8 cellular contexts compared by ENCODE assay signal in the genomic region with DNA sequence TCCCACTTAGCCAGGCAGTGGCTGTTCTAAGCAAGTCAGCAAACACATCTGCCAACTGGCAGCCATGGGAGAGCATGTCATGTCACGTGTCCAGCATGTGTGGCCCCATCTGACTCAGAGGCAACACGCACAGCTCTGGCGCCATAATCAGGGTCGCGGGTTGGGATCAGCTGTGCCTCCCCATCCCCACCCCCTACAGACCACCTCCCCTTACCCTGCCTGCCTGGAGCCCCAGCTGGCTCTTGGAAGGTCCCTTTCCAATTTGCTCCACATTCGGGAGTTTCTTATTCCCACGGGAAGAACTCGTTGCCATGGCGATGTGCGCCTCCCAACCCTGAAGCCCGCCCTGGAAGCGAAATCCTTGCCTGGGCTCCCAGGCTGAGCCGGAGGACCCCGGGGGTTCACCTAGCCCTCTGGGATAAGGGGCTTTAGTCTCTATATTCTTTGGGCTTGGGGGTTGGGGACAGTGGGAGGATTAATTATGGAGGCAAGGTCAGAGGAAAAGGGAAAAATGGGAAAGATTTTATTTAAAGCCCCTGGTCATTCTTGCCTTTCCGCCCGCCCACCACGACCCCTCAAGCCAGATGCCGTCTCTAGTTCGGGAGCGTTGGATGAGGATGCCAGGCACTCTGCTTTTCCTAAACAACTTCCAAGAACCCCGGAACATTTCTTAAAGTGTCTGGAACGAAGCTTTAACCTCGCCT.
DNase-seq lines count a peak whose midpoint lies in the region; ATAC-seq, FAIRE-seq and TF ChIP-seq lines count a peak whose summit lies in the region.

No MANE protein-coding gene starts in this region.

- TF ChIP-seq EP300 in ovary (IDR thresholded peaks at IDR 0.05) = no peak

- H3K4me3 ChIP-seq in adrenal gland = peak overlapping the region in 3 of 4 donors; percentile 67 to 71 (median 68)
- peak overlapping the region; percentile 73 for H3K4me3 ChIP-seq in left ventricle myocardium inferior
- H3K4me3 ChIP-seq in ovary = peak overlapping the region; percentile 53

- DNase-seq in DMS114 treated with DMSO at 0.1 percent for 48 hours (lab: John Stamatoyannopoulos, UW; ENCODE audit: unreplicated experiment) = peak; percentile 37
- peak; percentile 92 for DNase-seq in LHCN-M2 (ENCODE audit: low read depth)
- DNase-seq in adrenal gland = peak; percentile 75 to 94 (median 88)
- peak; percentile 84 for DNase-seq in left ventricle myocardium inferior
- peak; percentile 78 to 88 (median 84) for DNase-seq in ovary
- DNase-seq in stimulated activated CD4-positive, alpha-beta T cell treated with anti-CD3 and anti-CD28 coated beads, Interleukin-4, amount 100 ng/mL, for 1 hour = no peak
- no peak for DNase-seq in H54 (ENCODE audit: insufficient read length, low spot score)

- 4 to 9% (median 7%) methylated on average over 13 to 23 of the region's 23 CpGs for WGBS in adrenal gland, 4 donors
- 3 to 5% (median 5%) methylated on average over 23 of the region's 23 CpGs for WGBS in ovary, 3 donors

- H3K27me3 ChIP-seq in adrenal gland (no peaks in the 10 kb centered on the region), left ventricle myocardium inferior (ENCODE audit: low read depth) (no peaks in the 10 kb centered on the region), ovary (no peaks in the 10 kb centered on the region)

- H3K4me1 ChIP-seq in adrenal gland (replicated peaks in 1 of 2) (peaks cover 4 to 7% of the 10 kb centered on the region in 2 donors), left ventricle myocardium inferior (peaks cover 39% of the 10 kb centered on the region), ovary (ENCODE audit: insufficient read depth) (peaks cover 6% of the 10 kb centered on the region)

- no peaks in the 10 kb centered on the region for H3K36me3 ChIP-seq in adrenal gland (replicated peaks in 1 of 2)
- no peaks in the 10 kb centered on the region for H3K36me3 ChIP-seq in left ventricle myocardium inferior
- H3K36me3 ChIP-seq in ovary = no peaks in the 10 kb centered on the region

- H3K9me3 ChIP-seq in adrenal gland (replicated peaks in 1 of 3) (no peaks in the 10 kb centered on the region), left ventricle myocardium inferior (replicated peaks) (no peaks in the 10 kb centered on the region), ovary (no peaks in the 10 kb centered on the region)

- TF ChIP-seq POLR2A in adrenal gland (IDR thresholded peaks at IDR 0.05) (peak in 1 of 2 donors; percentile 10), ovary (IDR thresholded peaks at IDR 0.05) (no peak), H54 (IDR thresholded peaks at IDR 0.05; ENCODE audit: low read depth, low read length) (no peak)

- intact Hi-C loops in adrenal gland (cut with DNase I) (no loop called here), left ventricle myocardium inferior (cut with micrococcal nuclease) (no loop called here), ovary (cut with DNase I) (loop anchor here in 1 of 4 donors (2.0 to 10.0 kb wide), 3 partner anchors 156 to 818 kb away; a partner anchor contains a TSS)

- H3K27ac ChIP-seq in adrenal gland (peak overlapping the region in 4 of 5 donors; percentile 53 to 86 (median 72)), left ventricle myocardium inferior (replicated peaks) (peak overlapping the region; percentile 90), ovary (peak overlapping the region; percentile 26 to 79)

- TF ChIP-seq CTCF in adrenal gland (IDR thresholded peaks at IDR 0.05) (peak in 1 of 6 experiments; percentile 12), left ventricle myocardium inferior (IDR thresholded peaks at IDR 0.05; ENCODE audit: borderline replicate concordance) (no peak), ovary (IDR thresholded peaks at IDR 0.05) (no peak)

- FAIRE-seq in H54 (lab: Jason Lieb, UNC) = no peak

- no peak for ATAC-seq in HG03457 (IDR thresholded peaks at IDR 0.05; ENCODE audit: unreplicated experiment)

Comparison
In these comparisons a context has a peak if more than half of its experiments do, and no peak if none do; other contexts are left out.
1. DNase-seq: peak in DMS114 treated with DMSO at 0.1 percent for 48 hours (single experiment), LHCN-M2 (single experiment), adrenal gland (7 of 7), left ventricle myocardium inferior (single experiment) and ovary (5 of 5); none in stimulated activated CD4-positive, alpha-beta T cell treated with anti-CD3 and anti-CD28 coated beads, Interleukin-4, amount 100 ng/mL, for 1 hour (single experiment) and H54 (single experiment).
2. Peak in every context shown above with its lines, with median percentiles within 50 percentile points of each other: H3K27ac ChIP-seq and H3K4me3 ChIP-seq.